14 cellular contexts compared by ENCODE assay signal in genomic region chr12:1797991-1798733, GRCh38. TPM values are rescaled to one million over a fixed set of nuclear protein-coding genes. Genes with fewer than 3 reads are reported as not detected.
A peak's percentile ranks its signal among the peaks of the same experiment; 100 is the strongest.
DNase-seq lines count a peak whose midpoint lies in the region; ATAC-seq and TF ChIP-seq lines count a peak whose summit lies in the region.
"Had no signal": no experiment of that assay in that cellular context is flagged by ENCODE, and none has a peak within 500 bp of the region (broad histone marks: within the 10 kb centered on the region; RNA-seq: fewer than 3 reads in every experiment).

No MANE protein-coding gene starts in this region.

- H3K9me3 Mint-ChIP-seq in natural killer cell (no peaks in the 10 kb centered on the region), MCF 10A (ENCODE audit: unreplicated experiment) (no peaks in the 10 kb centered on the region)
- no peaks in the 10 kb centered on the region for H3K9me3 Mint-ChIP-seq in natural killer cell treated with Interleukin-12 subunit alpha and Interleukin-12 subunit beta and Interleukin-15 and Interleukin-18, amount 100 ng/mL, for 72 hours

- H3K27me3 ChIP-seq in RWPE2 (ENCODE audit: insufficient read depth, poor library complexity, severe bottlenecking) (no peaks in the 10 kb centered on the region), GM23248 (replicated peaks; ENCODE audit: insufficient read depth) (no peaks in the 10 kb centered on the region)

- POLR2A ChIA-PET in MCF 10A (lab: Yijun Ruan, JAX) = interaction anchor here (0.5 kb wide), 1 partner anchor 32 kb away, joined by 3 read pairs; no protein-coding TSS in a partner anchor

- no peaks in the 10 kb centered on the region for H3F3A ChIP-seq in GM23248 (ENCODE audit: insufficient read depth)

- ATAC-seq in natural killer cell (no peak), RWPE2 (ENCODE audit: low read depth) (no peak)
- no peak for ATAC-seq in natural killer cell treated with Interleukin-12 subunit alpha and Interleukin-12 subunit beta and Interleukin-15 and Interleukin-18, amount 100 ng/mL, for 72 hours

- 90 to 98% methylated on average over 18 to 23 of the region's 23 CpGs for WGBS in GM23248 (ENCODE audit: low coverage in 1 of 2, low lambda C conversion rate in 2 of 2, missing lambda C conversion rate in 2 of 2), 2 experiments

- BruUV-seq in MCF 10A (replicated peaks; lab: Mats Ljungman, UMichigan) = no TSS peak

- H3K4me1 Mint-ChIP-seq in natural killer cell (peaks cover 7 to 16% of the 10 kb centered on the region in 2 donors), MCF 10A (ENCODE audit: insufficient read depth, unreplicated experiment) (peaks cover 6% of the 10 kb centered on the region)
- H3K4me1 Mint-ChIP-seq in natural killer cell treated with Interleukin-12 subunit alpha and Interleukin-12 subunit beta and Interleukin-15 and Interleukin-18, amount 100 ng/mL, for 72 hours (ENCODE audit: low read depth in 2 of 2) = peaks cover 4 to 9% of the 10 kb centered on the region in 2 donors

- H3K9me3 ChIP-seq in RWPE2 (ENCODE audit: severe bottlenecking) (no peaks in the 10 kb centered on the region), GM23248 (ENCODE audit: low read depth) (no peaks in the 10 kb centered on the region)

- H3K4me2 ChIP-seq in GM23248 (ENCODE audit: unreplicated experiment) = no peak overlapping the region

- DNase-seq in natural killer cell (no peak), RWPE2 (ENCODE audit: low spot score) (peak; percentile 75), mucosa of gallbladder (ENCODE audit: low spot score) (peak; percentile 9), ureter (ENCODE audit: low spot score) (peak; percentile 41), NCI-H2107 (lab: John Stamatoyannopoulos, UW) (no peak), GM23248 (no peak), MCF 10A (ENCODE audit: unreplicated experiment) (no peak)
- DNase-seq in natural killer cell treated with Interleukin-12 subunit alpha and Interleukin-12 subunit beta and Interleukin-15 and Interleukin-18, amount 100 ng/mL, for 72 hours (ENCODE audit: low spot score) = no peak
- DNase-seq: activated CD4-positive, alpha-beta T cell treated with anti-CD3 and anti-CD28 coated beads for 1 hour; NCI-H1092; NCI-H2227 treated with DMSO at 0.1 percent for 48 hours; OCI-M1 had no signal

- H3K36me3 ChIP-seq in RWPE2 (ENCODE audit: low read depth) = no peaks in the 10 kb centered on the region
- H3K36me3 ChIP-seq in GM23248 (ENCODE audit: low read depth) = no peaks in the 10 kb centered on the region

- H4K20me1 ChIP-seq in GM23248 (ENCODE audit: insufficient read depth) = no peaks in the 10 kb centered on the region

- no peaks in the 10 kb centered on the region for H3K79me2 ChIP-seq in GM23248 (ENCODE audit: insufficient read depth)

- H3K9me2 ChIP-seq in GM23248 (ENCODE audit: insufficient read depth) = no peaks in the 10 kb centered on the region

- CTCF ChIA-PET in MCF 10A (lab: Yijun Ruan, JAX) = interaction anchor here (1.7 kb wide), 1 partner anchor 142 kb away, joined by 15 read pairs; no protein-coding TSS in a partner anchor

- in situ Hi-C loops in GM23248 (cut with MboI) = loop anchor here (10.0 to 25.0 kb wide), 2 partner anchors 227 to 661 kb away; no protein-coding TSS in a partner anchor

- no peak overlapping the region for H3K9ac ChIP-seq in GM23248

- H3K4me3 ChIP-seq in RWPE2 (ENCODE audit: severe bottlenecking) = no peak overlapping the region
- H3K4me3 ChIP-seq in GM23248 = no peak overlapping the region

- H3K36me3 Mint-ChIP-seq in natural killer cell (no peaks in the 10 kb centered on the region), MCF 10A (ENCODE audit: insufficient read depth, unreplicated experiment) (peaks cover 6% of the 10 kb centered on the region)
- no peaks in the 10 kb centered on the region for H3K36me3 Mint-ChIP-seq in natural killer cell treated with Interleukin-12 subunit alpha and Interleukin-12 subunit beta and Interleukin-15 and Interleukin-18, amount 100 ng/mL, for 72 hours

- H3K27ac ChIP-seq in RWPE2 (ENCODE audit: poor library complexity, severe bottlenecking) (no peak overlapping the region), GM23248 (no peak overlapping the region)

- TF ChIP-seq CTCF in natural killer cell (IDR thresholded peaks at IDR 0.05) (no peak), RWPE2 (IDR thresholded peaks at IDR 0.05; ENCODE audit: poor library complexity, severe bottlenecking) (no peak), MCF 10A (IDR thresholded peaks at IDR 0.05; ENCODE audit: unreplicated experiment) (no peak)

- H3K27me3 Mint-ChIP-seq in natural killer cell (ENCODE audit: low read depth in 2 of 2) (no peaks in the 10 kb centered on the region), MCF 10A (ENCODE audit: insufficient read depth, unreplicated experiment) (no peaks in the 10 kb centered on the region)
- H3K27me3 Mint-ChIP-seq in natural killer cell treated with Interleukin-12 subunit alpha and Interleukin-12 subunit beta and Interleukin-15 and Interleukin-18, amount 100 ng/mL, for 72 hours = no peaks in the 10 kb centered on the region

- H3K4me3 Mint-ChIP-seq in natural killer cell (peak overlapping the region; percentile 37), MCF 10A (ENCODE audit: unreplicated experiment) (no peak overlapping the region)
- no peak overlapping the region for H3K4me3 Mint-ChIP-seq in natural killer cell treated with Interleukin-12 subunit alpha and Interleukin-12 subunit beta and Interleukin-15 and Interleukin-18, amount 100 ng/mL, for 72 hours

- intact Hi-C loops in natural killer cell (cut with micrococcal nuclease) = loop anchor here (5.0 kb wide), 1 partner anchor 494 kb away; no protein-coding TSS in a partner anchor
- intact Hi-C loops in MCF 10A (cut with micrococcal nuclease) = loop anchor here (5.0 kb wide), 1 partner anchor 484 kb away; no protein-coding TSS in a partner anchor

- no peak overlapping the region for H2AFZ ChIP-seq in GM23248

- peak overlapping the region; percentile 17 to 83 for H3K27ac Mint-ChIP-seq in natural killer cell
- peak overlapping the region in 1 of 2 donors; percentile 61 for H3K27ac Mint-ChIP-seq in natural killer cell treated with Interleukin-12 subunit alpha and Interleukin-12 subunit beta and Interleukin-15 and Interleukin-18, amount 100 ng/mL, for 72 hours
- no peak overlapping the region for H3K27ac Mint-ChIP-seq in MCF 10A (ENCODE audit: low read depth, unreplicated experiment)

- H3K4me1 ChIP-seq in RWPE2 (ENCODE audit: insufficient read depth, poor library complexity, severe bottlenecking) (no peaks in the 10 kb centered on the region), GM23248 (ENCODE audit: insufficient read depth) (no peaks in the 10 kb centered on the region)

RNA-seq across cellular contexts. Expression of gene LRTM2, which starts 22.2 kb away (rescaled TPM):
- total RNA-seq in natural killer cell (not detected), mucosa of gallbladder (not detected), ureter (not detected), MCF 10A (2022) (not detected in 2 replicates)
- not detected for total RNA-seq in natural killer cell treated with Interleukin-12 subunit alpha and Interleukin-12 subunit beta and Interleukin-15 and Interleukin-18, amount 100 ng/mL, for 72 hours
- total RNA-seq in GM23248 (2014; rRNA removed; shearing (Covaris generic)) = not detected in 2 replicates
- not detected in 2 replicates for polyA plus RNA-seq in GM23248 (2016; fragmentation: Nextera tagmentation; extraction: Ambion mirVana)
- total RNA-seq: bronchial epithelial cell, kidney epithelial cell had no signal

Comparison
In these comparisons a context has a peak if more than half of its experiments do, and no peak if none do; other contexts are left out.
1. DNase-seq: peak in RWPE2 (single experiment), mucosa of gallbladder (single experiment) and ureter (single experiment); none in natural killer cell (single experiment), natural killer cell treated with Interleukin-12 subunit alpha and Interleukin-12 subunit beta and Interleukin-15 and Interleukin-18, amount 100 ng/mL, for 72 hours (single experiment), NCI-H2107 (single experiment), GM23248 (single experiment) and MCF 10A (single experiment).